ENCODE assay signal across 21 cellular contexts in the genomic region with DNA sequence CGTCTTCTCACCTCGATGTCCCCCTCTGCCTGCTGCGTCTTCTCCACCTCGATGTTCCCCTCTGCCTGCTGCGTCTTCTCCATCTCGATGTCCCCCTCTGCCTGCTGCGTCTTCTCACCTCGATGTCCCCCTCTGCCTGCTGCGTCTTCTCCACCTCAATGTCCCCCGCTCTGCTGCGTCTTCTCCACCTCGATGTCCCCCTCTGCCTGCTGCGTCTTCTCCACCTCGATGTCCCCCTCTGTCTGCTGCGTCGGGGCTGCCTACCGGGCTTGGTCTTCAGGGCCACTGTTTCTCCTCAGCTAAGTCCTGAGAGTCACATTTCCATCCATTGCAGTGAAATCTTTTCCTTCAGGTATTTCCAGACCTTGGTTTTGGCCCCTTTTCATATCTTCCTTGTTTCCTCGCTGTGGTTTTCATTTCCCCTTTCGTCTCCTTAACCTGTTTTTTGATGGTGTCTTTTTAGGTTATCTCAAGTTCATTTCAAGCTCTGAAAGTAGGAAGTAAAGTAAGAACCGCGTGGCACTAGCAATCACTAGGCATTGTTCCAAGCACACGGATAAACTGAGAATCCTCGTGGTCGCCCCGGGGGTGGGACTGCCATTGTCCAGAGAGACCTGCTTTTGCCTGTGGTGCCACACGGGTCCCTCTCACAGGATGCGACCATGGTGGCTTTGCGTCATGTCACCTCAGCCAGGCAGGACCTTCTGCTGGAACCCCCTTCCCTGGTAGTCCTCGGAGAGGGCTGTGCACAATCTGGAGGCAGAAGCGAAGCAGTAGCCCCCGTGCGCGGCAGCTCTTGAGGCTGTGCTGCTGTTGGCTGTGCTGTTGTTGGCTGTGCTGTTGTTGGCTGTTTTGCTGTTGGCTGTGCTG. TPM values are rescaled to one million over a fixed set of nuclear protein-coding genes. Genes with fewer than 3 reads are reported as not detected.
DNase-seq lines count a peak whose midpoint lies in the region; ATAC-seq, FAIRE-seq and TF ChIP-seq lines count a peak whose summit lies in the region.
"Had no signal": no experiment of that assay in that cellular context is flagged by ENCODE, and none has a peak within 500 bp of the region (broad histone marks: within the 10 kb centered on the region; RNA-seq: fewer than 3 reads in every experiment).

No MANE protein-coding gene starts in this region.

- H3K4me1 ChIP-seq in endothelial cell of umbilical vein (ENCODE audit: control insufficient read depth, extremely low read depth, insufficient read depth, low read length) (peaks cover 28% of the 10 kb centered on the region), tibial artery (peaks cover 0 to 6% (median 0%) of the 10 kb centered on the region in 4 donors)
- H3K4me1 ChIP-seq: HAP-1, parathyroid adenoma had no signal

- H3K9ac ChIP-seq in endothelial cell of umbilical vein (replicated peaks; ENCODE audit: extremely low read depth, insufficient read depth, low read length): no peak overlapping the region
- H3K9ac ChIP-seq: parathyroid adenoma had no signal

- H3K4me2 ChIP-seq in endothelial cell of umbilical vein (ENCODE audit: insufficient read depth, low read length): peak overlapping the region; percentile 24

- peak; percentile 11 for DNase-seq in left ventricle myocardium superior
- no peak for DNase-seq in Right ventricle myocardium superior
- DNase-seq in OCI-M1 (lab: John Stamatoyannopoulos, UW): peak; percentile 40
- peak; percentile 37 for DNase-seq in endothelial cell of umbilical vein (ENCODE audit: low read depth, low spot score)
- DNase-seq in urothelium cell line (ENCODE audit: low spot score): no peak
- DNase-seq in head of caudate nucleus: no peak
- DNase-seq in tibial artery: no peak
- DNase-seq in activated T-cell treated with anti-CD3 and anti-CD28 coated beads, Interleukin-2, amount 50 U/mL, for 48 hours: no peak
- DNase-seq: activated CD4-positive, alpha-beta T cell treated with anti-CD3 and anti-CD28 coated beads, Interleukin-2, amount 50 U/mL, for 1 hour; activated T-cell treated with anti-CD3 and anti-CD28 coated beads, Interleukin-2, amount 50 U/mL, for 4 hours; central memory CD4-positive, alpha-beta T cell; NCI-H1930; NCI-H510A; stimulated activated CD4-positive, alpha-beta T cell treated with anti-CD3 and anti-CD28 coated beads, Interleukin-4, amount 100 ng/mL, for 24 hours; stimulated activated CD8-positive, alpha-beta memory T cell treated with anti-CD3 and anti-CD28 coated beads, Interleukin-4, amount 100 ng/mL, for 48 hours; T-cell had no signal

- H3K9me3 ChIP-seq in endothelial cell of umbilical vein (replicated peaks; ENCODE audit: control insufficient read depth, insufficient read depth, low read length) (no peaks in the 10 kb centered on the region), tibial artery (no peaks in the 10 kb centered on the region)
- H3K9me3 ChIP-seq: HAP-1 had no signal

- H3K27me3 ChIP-seq in endothelial cell of umbilical vein (ENCODE audit: control insufficient read depth in 2 of 2, insufficient read depth in 2 of 2, low read length in 2 of 2): no peaks in the 10 kb centered on the region
- no peaks in the 10 kb centered on the region for H3K27me3 ChIP-seq in tibial artery

- peaks cover 3 to 6% of the 10 kb centered on the region in 2 experiments for H3K36me3 ChIP-seq in endothelial cell of umbilical vein (ENCODE audit: control insufficient read depth in 2 of 2, extremely low read depth in 1 of 2, insufficient read depth in 2 of 2, low read length in 2 of 2)
- H3K36me3 ChIP-seq in tibial artery: peaks cover 0 to 8% (median 2%) of the 10 kb centered on the region in 3 donors

- POLR2A ChIA-PET in endothelial cell of umbilical vein (lab: Charles Lee): no interaction called here

- no peak for TF ChIP-seq CTCF in endothelial cell of umbilical vein (IDR thresholded peaks at IDR 0.05; ENCODE audit: extremely low read depth in 1 of 2, insufficient read depth in 1 of 2, low read depth in 1 of 2, low read length in 2 of 2)
- TF ChIP-seq CTCF in tibial artery (IDR thresholded peaks at IDR 0.05): no peak

- H4K20me1 ChIP-seq in endothelial cell of umbilical vein (replicated peaks; ENCODE audit: control insufficient read depth, extremely low read depth, insufficient read depth, low read length): no peaks in the 10 kb centered on the region

- H3K4me3 ChIP-seq in endothelial cell of umbilical vein (replicated peaks in 1 of 3; ENCODE audit: insufficient read depth in 1 of 3, low read depth in 1 of 3, low read length in 3 of 3): no peak overlapping the region
- H3K4me3 ChIP-seq in tibial artery: no peak overlapping the region
- H3K4me3 ChIP-seq: HAP-1, thoracic aorta had no signal

- BruUV-seq in endothelial cell of umbilical vein (replicated peaks; lab: Mats Ljungman, UMichigan): no TSS peak

- dilution Hi-C loops in endothelial cell of umbilical vein (cut with MboI; ENCODE audit: extremely low pct_ligation_motif_present, low sequenced_read_pairs): no loop called here

- ATAC-seq in left ventricle myocardium superior (no peak), Right ventricle myocardium superior (ENCODE audit: poor library complexity) (no peak)
- ATAC-seq: Panc1, T-cell had no signal

- H3K79me2 ChIP-seq in endothelial cell of umbilical vein (ENCODE audit: control insufficient read depth, insufficient read depth, low read length): peaks cover 82% of the 10 kb centered on the region

- H2AFZ ChIP-seq in endothelial cell of umbilical vein (ENCODE audit: low read depth, low read length): no peak overlapping the region
- H2AFZ ChIP-seq: parathyroid adenoma had no signal

- intact Hi-C loops in left ventricle myocardium superior (cut with micrococcal nuclease): no loop called here
- intact Hi-C loops in Right ventricle myocardium superior (cut with DNase I): no loop called here
- intact Hi-C loops in endothelial cell of umbilical vein (cut with micrococcal nuclease): loop anchor here (10.0 kb wide), 1 partner anchor 395 kb away; a partner anchor contains a TSS
- intact Hi-C loops in head of caudate nucleus (cut with DNase I): no loop called here
- intact Hi-C loops in tibial artery (cut with DNase I; ENCODE audit: low total_unique reads): no loop called here

- H3K27ac ChIP-seq in endothelial cell of umbilical vein (ENCODE audit: insufficient read depth, low read depth, low read length): no peak overlapping the region
- no peak overlapping the region for H3K27ac ChIP-seq in tibial artery
- H3K27ac ChIP-seq: parathyroid adenoma, thoracic aorta had no signal

- no peak for TF ChIP-seq POLR2A in endothelial cell of umbilical vein (IDR thresholded peaks at IDR 0.05; ENCODE audit: low read depth, low read length)

- H3K9me1 ChIP-seq in endothelial cell of umbilical vein (replicated peaks; ENCODE audit: control insufficient read depth, extremely low read depth, insufficient read depth, low read length): no peaks in the 10 kb centered on the region

- no peak for FAIRE-seq in endothelial cell of umbilical vein (lab: Jason Lieb, UNC)
- peak; percentile 17 for FAIRE-seq in urothelium cell line (lab: Jason Lieb, UNC)

- CTCF ChIA-PET in endothelial cell of umbilical vein (lab: Charles Lee): interaction anchor here (0.9 to 2.1 kb wide), 3 partner anchors 11 to 67 kb away, joined by 3 to 4 read pairs (median 4); no protein-coding TSS in a partner anchor

TF ChIP-seq in endothelial cell of umbilical vein, 7 proteins besides CTCF, POLR2A, EP300 and RAD21:
- TF ChIP-seq, protein P1, sequence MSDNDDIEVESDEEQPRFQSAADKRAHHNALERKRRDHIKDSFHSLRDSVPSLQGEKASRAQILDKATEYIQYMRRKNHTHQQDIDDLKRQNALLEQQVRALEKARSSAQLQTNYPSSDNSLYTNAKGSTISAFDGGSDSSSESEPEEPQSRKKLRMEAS (IDR thresholded peaks at IDR 0.05; ENCODE audit: insufficient read depth, insufficient read length): no peak
- TF ChIP-seq GATA2 (IDR thresholded peaks at IDR 0.05; ENCODE audit: insufficient read depth, insufficient read length, low read depth, low read length) (no peak), MYC (IDR thresholded peaks at IDR 0.05; ENCODE audit: low read depth, low read length) (no peak), EZH2 (IDR thresholded peaks at IDR 0.05; ENCODE audit: borderline replicate concordance, low read depth, low read length, severe bottlenecking) (no peak), POLR2AphosphoS5 (IDR thresholded peaks at IDR 0.05; ENCODE audit: insufficient read depth, low read depth, low read length) (no peak), FOS (IDR thresholded peaks at IDR 0.05; ENCODE audit: borderline replicate concordance, insufficient read depth, low read length) (no peak), JUN (IDR thresholded peaks at IDR 0.05; ENCODE audit: borderline replicate concordance, insufficient read depth, insufficient read length, low read depth) (no peak)
TF ChIP-seq in endothelial cell of umbilical vein: peak in this region for 0.

RNA-seq across cellular contexts. Expression of a gene that starts 9.5 kb away (rescaled TPM):
- 0.15 TPM for total RNA-seq in left ventricle myocardium superior
- total RNA-seq in Right ventricle myocardium superior: 0.13 TPM
- 0.23 and 0.80 TPM in 2 replicates for total RNA-seq in endothelial cell of umbilical vein
- 0.15 and 0.22 TPM in 2 replicates for polyA plus RNA-seq in endothelial cell of umbilical vein
- polyA plus RNA-seq in endothelial cell of umbilical vein (2011; cell fraction: cytosol; rRNA removed): 0.22 and 0.25 TPM in 2 replicates
- polyA plus RNA-seq in endothelial cell of umbilical vein (2011; cell fraction: nucleus; rRNA removed): 0.84 and 1.1 TPM in 2 replicates
- polyA plus RNA-seq in endothelial cell of umbilical vein (2012): 0.10 and 0.19 TPM in 2 replicates
- 0.34 TPM in 2 replicates for polyA minus RNA-seq in endothelial cell of umbilical vein
- not detected for polyA minus RNA-seq in endothelial cell of umbilical vein (2011; cell fraction: cytosol; rRNA and poly(A)+ RNA removed)
- 0.19 TPM in 2 replicates for polyA minus RNA-seq in endothelial cell of umbilical vein (2011; cell fraction: nucleus; rRNA and poly(A)+ RNA removed)
- total RNA-seq: activated T-cell treated with anti-CD3 and anti-CD28 coated beads, Interleukin-2, amount 50 U/mL, for 4 hours; M059J; T-cell; thoracic aorta had no signal

Comparison
In these comparisons a context has a peak if more than half of its experiments do, and no peak if none do; other contexts are left out.
1. DNase-seq: peak in left ventricle myocardium superior (single experiment), OCI-M1 (single experiment) and endothelial cell of umbilical vein (single experiment); none in Right ventricle myocardium superior (single experiment), urothelium cell line (single experiment), head of caudate nucleus (0 of 42), tibial artery (0 of 2) and activated T-cell treated with anti-CD3 and anti-CD28 coated beads, Interleukin-2, amount 50 U/mL, for 48 hours (0 of 2).